ENCODE assay signal across 27 cellular contexts in genomic region chr5:33041586-33041985, GRCh38.
"Had no signal": no experiment of that assay in that cellular context is flagged by ENCODE, and none has a peak within 500 bp of the region (broad histone marks: within the 10 kb centered on the region; RNA-seq: fewer than 3 reads in every experiment).

No MANE protein-coding gene starts in this region.

- DNase-seq: activated CD4-positive, alpha-beta memory T cell treated with anti-CD3 and anti-CD28 coated beads, Interleukin-2, amount 10 ng/mL, durations not matched to agents 7 days and 5 days; activated CD4-positive, alpha-beta T cell treated with anti-CD3 and anti-CD28 coated beads for 1 hour; activated CD4-positive, alpha-beta T cell treated with anti-CD3 and anti-CD28 coated beads for 4 hours; activated CD4-positive, alpha-beta T cell treated with anti-CD3 and anti-CD28 coated beads, Interleukin-2, amount 10 ng/mL, durations not matched to agents 7 days and 5 days; activated CD4-positive, alpha-beta T cell treated with anti-CD3 and anti-CD28 coated beads, Interleukin-2, amount 50 U/mL, for 4 hours; activated CD8-positive, alpha-beta memory T cell treated with anti-CD3 and anti-CD28 coated beads, Interleukin-2, amount 50 U/mL, for 48 hours; activated gamma-delta T cell; activated naive CD4-positive, alpha-beta T cell; activated naive CD4-positive, alpha-beta T cell treated with anti-CD3 and anti-CD28 coated beads, Interleukin-2, amount 10 ng/mL, durations not matched to agents 7 days and 5 days; activated naive CD8-positive, alpha-beta T cell treated with anti-CD3 and anti-CD28 coated beads, Interleukin-2, amount 10 ng/mL, durations not matched to agents 7 days and 5 days; activated T-cell treated with anti-CD3 and anti-CD28 coated beads for 4 hours; activated T-cell treated with anti-CD3 and anti-CD28 coated beads, Interleukin-2, amount 50 U/mL, for 24 hours; activated T-cell treated with anti-CD3 and anti-CD28 coated beads, Interleukin-2, amount 50 U/mL, for 72 hours; colonic mucosa; effector CD8-positive, alpha-beta T cell; foreskin fibroblast; T-helper 1 cell; T-helper 17 cell had no signal

- H3K27ac Mint-ChIP-seq: activated CD4-positive, alpha-beta memory T cell treated with anti-CD3 and anti-CD28 coated beads, Interleukin-2, amount 10 ng/mL, durations not matched to agents 7 days and 5 days; activated CD4-positive, alpha-beta T cell treated with anti-CD3 and anti-CD28 coated beads, Interleukin-2, amount 10 ng/mL, durations not matched to agents 7 days and 5 days; activated naive CD4-positive, alpha-beta T cell treated with anti-CD3 and anti-CD28 coated beads, Interleukin-2, amount 10 ng/mL, durations not matched to agents 7 days and 5 days; activated naive CD4-positive, alpha-beta T cell treated with anti-CD3 and anti-CD28 coated beads, Interleukin-2, amount 50 U/mL, for 72 hours; activated naive CD8-positive, alpha-beta T cell treated with anti-CD3 and anti-CD28 coated beads, Interleukin-2, amount 10 ng/mL, durations not matched to agents 7 days and 5 days; activated T-cell treated with anti-CD3 and anti-CD28 coated beads, Interleukin-2, amount 50 U/mL, for 24 hours; activated T-cell treated with anti-CD3 and anti-CD28 coated beads, Interleukin-2, amount 50 U/mL, for 72 hours; brain; T-helper 17 cell; WTC11 had no signal

- H3K4me3 ChIP-seq: ascending aorta, breast epithelium, cardiac muscle cell, colonic mucosa had no signal

- H3K36me3 ChIP-seq: ascending aorta, breast epithelium, cardiac muscle cell, colonic mucosa had no signal

- H3K36me3 Mint-ChIP-seq: activated naive CD4-positive, alpha-beta T cell treated with anti-CD3 and anti-CD28 coated beads, Interleukin-2, amount 10 ng/mL, durations not matched to agents 7 days and 5 days; activated naive CD4-positive, alpha-beta T cell treated with anti-CD3 and anti-CD28 coated beads, Interleukin-2, amount 50 U/mL, for 72 hours; activated naive CD8-positive, alpha-beta T cell treated with anti-CD3 and anti-CD28 coated beads, Interleukin-2, amount 10 ng/mL, durations not matched to agents 7 days and 5 days; brain had no signal

- H3K4me1 Mint-ChIP-seq: activated CD4-positive, alpha-beta memory T cell treated with anti-CD3 and anti-CD28 coated beads, Interleukin-2, amount 10 ng/mL, durations not matched to agents 7 days and 5 days; activated CD4-positive, alpha-beta T cell treated with anti-CD3 and anti-CD28 coated beads, Interleukin-2, amount 10 ng/mL, durations not matched to agents 7 days and 5 days; activated naive CD4-positive, alpha-beta T cell treated with anti-CD3 and anti-CD28 coated beads, Interleukin-2, amount 10 ng/mL, durations not matched to agents 7 days and 5 days; activated naive CD8-positive, alpha-beta T cell treated with anti-CD3 and anti-CD28 coated beads, Interleukin-2, amount 10 ng/mL, durations not matched to agents 7 days and 5 days; brain; central memory CD8-positive, alpha-beta T cell; T-helper 17 cell; WTC11 had no signal

- H3K27ac ChIP-seq: ascending aorta, breast epithelium, cardiac muscle cell, colonic mucosa, epithelial cell of prostate, VCaP had no signal

- H3K4me1 ChIP-seq: ascending aorta, breast epithelium, colonic mucosa had no signal

- H3K4me3 Mint-ChIP-seq: activated CD4-positive, alpha-beta memory T cell treated with anti-CD3 and anti-CD28 coated beads, Interleukin-2, amount 10 ng/mL, durations not matched to agents 7 days and 5 days; activated CD4-positive, alpha-beta T cell treated with anti-CD3 and anti-CD28 coated beads, Interleukin-2, amount 10 ng/mL, durations not matched to agents 7 days and 5 days; activated naive CD4-positive, alpha-beta T cell treated with anti-CD3 and anti-CD28 coated beads, Interleukin-2, amount 10 ng/mL, durations not matched to agents 7 days and 5 days; activated naive CD8-positive, alpha-beta T cell treated with anti-CD3 and anti-CD28 coated beads, Interleukin-2, amount 10 ng/mL, durations not matched to agents 7 days and 5 days; activated T-cell treated with anti-CD3 and anti-CD28 coated beads, Interleukin-2, amount 50 U/mL, for 24 hours; activated T-cell treated with anti-CD3 and anti-CD28 coated beads, Interleukin-2, amount 50 U/mL, for 72 hours; brain; central memory CD8-positive, alpha-beta T cell; T-helper 17 cell; WTC11 had no signal

- ATAC-seq: activated naive CD4-positive, alpha-beta T cell treated with anti-CD3 and anti-CD28 coated beads, Interleukin-2, amount 50 U/mL, for 72 hours; activated T-cell treated with anti-CD3 and anti-CD28 coated beads, Interleukin-2, amount 50 U/mL, for 72 hours; T-helper 17 cell; WTC11 had no signal

- H3K27me3 ChIP-seq: ascending aorta, breast epithelium, cardiac muscle cell, colonic mucosa had no signal

- H3K9me3 ChIP-seq: ascending aorta, colonic mucosa had no signal
